In the genomic region with DNA sequence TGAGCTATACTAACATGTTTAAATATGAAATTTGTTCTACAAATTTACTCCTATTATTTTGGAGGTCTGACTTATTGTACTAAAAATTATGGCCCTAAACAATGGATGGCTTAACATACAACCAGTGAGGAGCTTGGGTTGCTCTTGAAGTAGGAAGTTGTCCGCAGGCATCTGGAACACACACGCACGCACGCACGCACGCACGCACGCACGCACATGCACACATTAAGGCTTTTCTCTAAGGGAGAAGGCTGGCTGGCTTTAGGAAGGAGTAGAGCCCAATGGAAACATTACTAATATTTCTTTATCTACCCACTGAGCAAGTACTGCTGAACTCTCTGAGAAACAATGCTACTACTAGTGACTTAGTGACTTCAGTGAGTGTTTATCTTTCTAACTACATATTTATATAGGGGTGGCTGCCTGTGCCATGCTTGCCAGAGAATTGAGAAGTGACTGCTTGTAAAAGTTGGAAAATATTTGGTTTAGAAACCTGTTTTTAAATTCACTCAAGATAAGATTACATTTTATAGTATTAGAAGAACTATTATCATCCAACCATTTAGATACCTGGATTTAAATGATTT, we compare ENCODE assay signal across 27 cellular contexts. TPM values are rescaled to one million over a fixed set of nuclear protein-coding genes. Genes with fewer than 3 reads are reported as not detected.
"Had no signal": no experiment of that assay in that cellular context is flagged by ENCODE, and none has a peak within 500 bp of the region (broad histone marks: within the 10 kb centered on the region; RNA-seq: fewer than 3 reads in every experiment).

No MANE protein-coding gene starts in this region.

- H3K4me1 ChIP-seq: sigmoid colon had no signal

- ATAC-seq: effector memory CD8-positive, alpha-beta T cell; foreskin keratinocyte; heart right ventricle; psoas muscle; stimulated activated effector memory CD8-positive, alpha-beta T cell treated with anti-CD3 and anti-CD28 coated beads, Interleukin-12 subunit alpha, Interleukin-12 subunit beta, amount 100 ng/mL, for 72 hours had no signal

- H3K27me3 ChIP-seq: brain microvascular endothelial cell, esophagus muscularis mucosa, foreskin keratinocyte, ovary, sigmoid colon, upper lobe of left lung had no signal

- H3K36me3 ChIP-seq: brain microvascular endothelial cell, esophagus muscularis mucosa, heart right ventricle, left ventricle myocardium inferior, ovary, sigmoid colon, upper lobe of left lung, WERI-Rb-1 had no signal

- DNase-seq: activated CD4-positive, alpha-beta memory T cell treated with anti-CD3 and anti-CD28 coated beads, Interleukin-2, amount 10 ng/mL, durations not matched to agents 7 days and 5 days; activated CD4-positive, alpha-beta T cell treated with anti-CD3 and anti-CD28 coated beads, Interleukin-2, amount 10 ng/mL, durations not matched to agents 7 days and 5 days; activated CD4-positive, CD25-positive, alpha-beta regulatory T cell treated with anti-CD3 and anti-CD28 coated beads, Interleukin-2, amount 50 U/mL, for 72 hours; activated CD8-positive, alpha-beta memory T cell treated with anti-CD3 and anti-CD28 coated beads, Interleukin-2, amount 50 U/mL, for 48 hours; activated gamma-delta T cell treated with Interleukin-2 at 50 U/mL for 16 hours; activated naive CD4-positive, alpha-beta T cell treated with anti-CD3 and anti-CD28 coated beads, Interleukin-2, amount 50 U/mL, for 16 hours; activated T-cell treated with anti-CD3 and anti-CD28 coated beads, Interleukin-2, amount 50 U/mL, for 24 hours; amniotic stem cell; brain microvascular endothelial cell; cortex of kidney; effector memory CD8-positive, alpha-beta T cell; foreskin keratinocyte; heart right ventricle; kidney glomerular epithelial cell; left ventricle myocardium inferior; mammary epithelial cell; naive B cell; ovary; psoas muscle; sigmoid colon; small intestine; stimulated activated CD4-positive, alpha-beta T cell treated with anti-CD3 and anti-CD28 coated beads, Interleukin-4, amount 100 ng/mL, for 24 hours; substantia nigra; WERI-Rb-1 had no signal

- H3K4me3 ChIP-seq: esophagus muscularis mucosa, heart right ventricle, left ventricle myocardium inferior, ovary, psoas muscle, sigmoid colon, upper lobe of left lung had no signal

- H3K9me3 ChIP-seq: esophagus muscularis mucosa, heart right ventricle, left ventricle myocardium inferior, ovary, psoas muscle, sigmoid colon, upper lobe of left lung had no signal

- H3K27ac ChIP-seq: brain microvascular endothelial cell, esophagus muscularis mucosa, foreskin keratinocyte, left ventricle myocardium inferior, ovary, psoas muscle, sigmoid colon, upper lobe of left lung, WERI-Rb-1 had no signal

RNA-seq across cellular contexts. Expression of gene ARHGAP29, which starts 16.2 kb away (rescaled TPM):
- total RNA-seq: activated CD4-positive, alpha-beta T cell treated with anti-CD3 and anti-CD28 coated beads, Interleukin-2, amount 10 ng/mL, durations not matched to agents 7 days and 5 days had no signal
